In genomic region chr2:159811232-159811631, GRCh38 we compare ENCODE assay signal across 18 cellular contexts. TPM values are rescaled to one million over a fixed set of nuclear protein-coding genes. Genes with fewer than 3 reads are reported as not detected.
DNase-seq lines count a peak whose midpoint lies in the region; TF ChIP-seq lines count a peak whose summit lies in the region.
"Had no signal": no experiment of that assay in that cellular context is flagged by ENCODE, and none has a peak within 500 bp of the region (broad histone marks: within the 10 kb centered on the region; RNA-seq: fewer than 3 reads in every experiment).

No MANE protein-coding gene starts in this region.

- CTCF ChIA-PET in SK-N-SH (lab: Yijun Ruan, JAX) = no interaction called here

- TF ChIP-seq EP300 in SK-N-SH (IDR thresholded peaks at IDR 0.05; ENCODE audit: borderline replicate concordance in 1 of 2, low read depth in 1 of 2, low read length in 1 of 2) = no peak

- H3K27me3 ChIP-seq in GM23248 (replicated peaks; ENCODE audit: insufficient read depth) (no peaks in the 10 kb centered on the region), SK-N-SH (ENCODE audit: insufficient read depth) (no peaks in the 10 kb centered on the region)
- H3K27me3 ChIP-seq: BE2C had no signal

- 34% methylated on average over 4 of the region's 4 CpGs for WGBS in GM23248 (ENCODE audit: low coverage in 1 of 2, low lambda C conversion rate in 2 of 2, missing lambda C conversion rate in 2 of 2), 2 experiments
- 48% methylated on average over 4 of the region's 4 CpGs for WGBS in SK-N-SH (ENCODE audit: low lambda C conversion rate)

- H3K27ac ChIP-seq in GM23248 (no peak overlapping the region), SK-N-SH (ENCODE audit: low read depth in 2 of 2, low read length in 1 of 2) (peak overlapping the region in 1 of 2 experiments; percentile 22; a peak in 1 of 4 replicates)

- in situ Hi-C loops in GM23248 (cut with MboI) = no loop called here

- H2AFZ ChIP-seq in GM23248 (no peak overlapping the region), SK-N-SH (ENCODE audit: low read depth) (no peak overlapping the region; the same call in 1 of the 2 replicates)

- H3K79me2 ChIP-seq in GM23248 (ENCODE audit: insufficient read depth) (no peaks in the 10 kb centered on the region), SK-N-SH (ENCODE audit: insufficient read depth) (no peaks in the 10 kb centered on the region)

- no peak overlapping the region for H3K4me2 ChIP-seq in GM23248 (ENCODE audit: unreplicated experiment)
- no peak overlapping the region for H3K4me2 ChIP-seq in SK-N-SH

- H3F3A ChIP-seq in GM23248 (ENCODE audit: insufficient read depth) = no peaks in the 10 kb centered on the region
- no peaks in the 10 kb centered on the region for H3F3A ChIP-seq in SK-N-SH (replicated peaks; ENCODE audit: insufficient read depth)

- H3K36me3 ChIP-seq in GM23248 (ENCODE audit: low read depth) (no peaks in the 10 kb centered on the region), SK-N-SH (replicated peaks in 1 of 2; ENCODE audit: control insufficient read depth in 1 of 2, insufficient read depth in 2 of 2, low read length in 1 of 2) (no peaks in the 10 kb centered on the region)
- H3K36me3 ChIP-seq: BE2C had no signal

- DNase-seq in GM23248 = peak; percentile 8
- DNase-seq in SK-N-SH = no peak
- peak; percentile 15 for DNase-seq in fibroblast of gingiva (ENCODE audit: low read depth)
- DNase-seq in stimulated activated CD8-positive, alpha-beta memory T cell treated with anti-CD3 and anti-CD28 coated beads, Interleukin-4, amount 100 ng/mL, for 48 hours = no peak
- no peak for DNase-seq in MV-4-11 (lab: John Stamatoyannopoulos, UW)
- DNase-seq in hippocampal formation (lab: John Stamatoyannopoulos, UW) = no peak
- DNase-seq: BE2C; C1 segment of cervical spinal cord; CD4-positive, CD25-positive, alpha-beta regulatory T cell; CD8-positive, alpha-beta memory T cell; COR-L47; DMS 273 treated with DMSO at 0.1 percent for 48 hours; DMS53; DND-41; EL; GOT3; H9 had no signal

- H3K4me3 ChIP-seq in GM23248 (no peak overlapping the region), SK-N-SH (ENCODE audit: low read depth in 2 of 2, low read length in 1 of 2) (no peak overlapping the region)

- TF ChIP-seq CTCF in SK-N-SH (IDR thresholded peaks at IDR 0.05) = no peak

- no peaks in the 10 kb centered on the region for H4K20me1 ChIP-seq in GM23248 (ENCODE audit: insufficient read depth)
- H4K20me1 ChIP-seq in SK-N-SH (ENCODE audit: insufficient read depth) = no peaks in the 10 kb centered on the region

- H3K9me2 ChIP-seq in GM23248 (ENCODE audit: insufficient read depth) (no peaks in the 10 kb centered on the region), SK-N-SH (no peaks in the 10 kb centered on the region)

- H3K4me1 ChIP-seq in GM23248 (ENCODE audit: insufficient read depth) (no peaks in the 10 kb centered on the region), SK-N-SH (ENCODE audit: control insufficient read depth in 1 of 2, insufficient read depth in 2 of 2, low read depth in 1 of 2, low read length in 1 of 2) (peaks cover 0 to 5% of the 10 kb centered on the region in 2 experiments; a peak in 2 of 4 replicates)
- H3K4me1 ChIP-seq: BE2C had no signal

- TF ChIP-seq RAD21 in SK-N-SH (IDR thresholded peaks at IDR 0.05; ENCODE audit: low read length) = no peak

- H3K9me3 ChIP-seq in GM23248 (ENCODE audit: low read depth) (no peaks in the 10 kb centered on the region), SK-N-SH (no peaks in the 10 kb centered on the region)
- H3K9me3 ChIP-seq: BE2C had no signal

- no peak overlapping the region for H3K9ac ChIP-seq in GM23248
- H3K9ac ChIP-seq in SK-N-SH = no peak overlapping the region

- POLR2A ChIA-PET in SK-N-SH (lab: Yijun Ruan, JAX) = interaction anchor here (0.6 kb wide), 1 partner anchor 731 kb away, joined by 3 read pairs; no protein-coding TSS in a partner anchor

TF ChIP-seq in SK-N-SH, 30 proteins besides CTCF, POLR2A, EP300 and RAD21:
- TF ChIP-seq RCOR1 (IDR thresholded peaks at IDR 0.05; ENCODE audit: low read length) (peak; percentile 67), PBX3 (IDR thresholded peaks at IDR 0.05) (no peak), MAX (IDR thresholded peaks at IDR 0.05; ENCODE audit: low read depth) (no peak), TAF1 (IDR thresholded peaks at IDR 0.05; ENCODE audit: borderline replicate concordance, low read depth, low read length) (no peak), GATA2 (CRISPR knock-in tag; IDR thresholded peaks at IDR 0.05) (peak; percentile 33; the same call in 1 of the 2 replicates), REST (IDR thresholded peaks at IDR 0.05; ENCODE audit: low read depth, low read length) (no peak), RFX5 (IDR thresholded peaks at IDR 0.05; ENCODE audit: low read length) (no peak), TCF12 (IDR thresholded peaks at IDR 0.05) (peak; percentile 44; the same call in 1 of the 2 replicates), ELF1 (IDR thresholded peaks at IDR 0.05) (no peak), ZBTB33 (IDR thresholded peaks at IDR 0.05; ENCODE audit: borderline replicate concordance, low read depth) (no peak), FOXJ3 (CRISPR knock-in tag; IDR thresholded peaks at IDR 0.05) (no peak)
TF ChIP-seq in SK-N-SH: peak in this region for 3.

RNA-seq across cellular contexts. Expression of gene CD302, which starts 13.2 kb away (rescaled TPM):
- total RNA-seq in GM23248 (2014; rRNA removed; shearing (Covaris generic)) = 8.0 and 13.9 TPM in 2 replicates
- polyA plus RNA-seq in GM23248 (2016; fragmentation: Nextera tagmentation; extraction: Ambion mirVana) (9.9 and 10.5 TPM in 2 replicates), SK-N-SH (2012; rRNA removed) (4.4 and 5.1 TPM in 2 replicates)
- polyA plus RNA-seq in SK-N-SH (2012; cell fraction: cytosol; rRNA removed) = 6.4 and 7.1 TPM in 2 replicates
- 1.3 and 2.1 TPM in 2 replicates for polyA plus RNA-seq in SK-N-SH (2012; cell fraction: nucleus; rRNA removed)
- total RNA-seq: G401 had no signal

Comparison
In these comparisons a context has a peak if more than half of its experiments do, and no peak if none do; other contexts are left out.
1. DNase-seq: peak in GM23248 (single experiment) and fibroblast of gingiva (single experiment); none in SK-N-SH (single experiment), stimulated activated CD8-positive, alpha-beta memory T cell treated with anti-CD3 and anti-CD28 coated beads, Interleukin-4, amount 100 ng/mL, for 48 hours (single experiment), MV-4-11 (single experiment) and hippocampal formation (0 of 2).